ENCODE assay signal across 7 cellular contexts in the genomic region with DNA sequence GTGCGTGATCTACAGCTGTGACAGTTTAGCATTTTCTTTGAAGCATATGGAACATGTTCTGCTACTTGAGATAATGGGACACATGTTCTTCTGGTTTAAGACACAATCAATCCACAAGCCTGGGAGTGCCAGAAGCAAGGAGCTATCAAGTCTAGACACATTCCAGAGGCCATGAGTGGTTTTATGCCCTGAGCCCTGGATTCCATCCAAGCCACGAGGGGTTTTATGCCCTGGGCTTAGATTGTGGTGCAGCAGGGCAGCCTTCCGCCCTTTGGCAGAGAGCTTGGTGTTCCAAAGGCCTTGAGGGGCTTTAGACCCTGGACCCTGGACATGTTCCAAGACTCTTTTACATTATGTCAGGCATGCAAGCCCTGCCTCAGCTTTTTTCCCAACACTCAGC.
DNase-seq lines count a peak whose midpoint lies in the region; FAIRE-seq and TF ChIP-seq lines count a peak whose summit lies in the region.
"Not testable (repeated sequence)": the region's sequence is repeated elsewhere in the genome, so short reads cannot be mapped to it uniquely, and the experiment has no call there.

No MANE protein-coding gene starts in this region.

- not testable (repeated sequence) for H3K56ac ChIP-seq in mesendoderm (ENCODE audit: low read length)

- H4K8ac ChIP-seq in mesendoderm (ENCODE audit: low read depth, low read length), result not testable (repeated sequence)

- not testable (repeated sequence) for H3K27me3 ChIP-seq in ACC112 (ENCODE audit: insufficient read depth, low read length); bronchial epithelial cell (ENCODE audit: control insufficient read depth, insufficient read depth, low read length); mesendoderm (ENCODE audit: insufficient read depth, low read length, poor library complexity)

- peak overlapping the region; percentile 82 for H2AFZ ChIP-seq in ACC112 (ENCODE audit: low read length, unreplicated experiment)

- H4K5ac ChIP-seq in mesendoderm (ENCODE audit: low read length), result not testable (repeated sequence)

- H3K79me1 ChIP-seq in mesendoderm (ENCODE audit: low read length), result not testable (repeated sequence)

- not testable (repeated sequence) for H3K36me3 ChIP-seq in ACC112 (ENCODE audit: insufficient read depth, low read length); SK-N-MC (ENCODE audit: insufficient read depth, low read length); bronchial epithelial cell (ENCODE audit: control insufficient read depth, insufficient read depth, low read length); mesendoderm (ENCODE audit: control insufficient read depth, insufficient read depth, low read length)

- H3K9me3 ChIP-seq in SK-N-MC (ENCODE audit: low read depth, low read length), result not testable (repeated sequence)

- no CpG with 5 or more reads among the region's 3 CpGs for WGBS in mesendoderm (ENCODE audit: extremely low coverage, insufficient coverage, low lambda C conversion rate)

- not testable (repeated sequence) for H3K4me3 ChIP-seq in ACC112 (ENCODE audit: low read depth, low read length); SK-N-MC; bronchial epithelial cell (ENCODE audit: low read depth, low read length); mesendoderm (ENCODE audit: low read length)

- not testable (repeated sequence) for FAIRE-seq in bronchial epithelial cell (lab: Jason Lieb, UNC)

- H3K79me2 ChIP-seq in ACC112 (ENCODE audit: control insufficient read depth, insufficient read depth, low read length, unreplicated experiment); mesendoderm (ENCODE audit: control insufficient read depth, insufficient read depth, low read length): not testable (repeated sequence)

- not testable (repeated sequence) for H3K4ac ChIP-seq in mesendoderm (ENCODE audit: low read depth, low read length)

- not testable (repeated sequence) for H3K23ac ChIP-seq in mesendoderm (ENCODE audit: low read length)

- H2BK15ac ChIP-seq in mesendoderm (replicated peaks; ENCODE audit: low read depth), result not testable (repeated sequence)

- H3K9ac ChIP-seq in SK-N-MC (ENCODE audit: insufficient read length); mesendoderm (ENCODE audit: low read length): not testable (repeated sequence)

- H3K4me1 ChIP-seq in ACC112 (ENCODE audit: control insufficient read depth, insufficient read depth, low read length, unreplicated experiment); mesendoderm (ENCODE audit: control insufficient read depth, low read depth, low read length): not testable (repeated sequence)

- not testable (repeated sequence) for H3K27ac ChIP-seq in ACC112 (ENCODE audit: low read depth, low read length); SK-N-MC; mesendoderm (ENCODE audit: low read depth, low read length)

- not testable (repeated sequence) for H2BK5ac ChIP-seq in mesendoderm (ENCODE audit: low read length)

- TF ChIP-seq CTCF in bronchial epithelial cell (IDR thresholded peaks at IDR 0.05; ENCODE audit: insufficient read depth, low read length, severe bottlenecking), result not testable (repeated sequence)

- H2BK120ac ChIP-seq in mesendoderm (ENCODE audit: low read depth, low read length), result not testable (repeated sequence)

- H2AK5ac ChIP-seq in mesendoderm (ENCODE audit: low read length), result not testable (repeated sequence)

- not testable (repeated sequence) for H3K18ac ChIP-seq in mesendoderm (ENCODE audit: low read length)

- H3K4me2 ChIP-seq in mesendoderm (ENCODE audit: low read length), result not testable (repeated sequence)

- peak; percentile 62 for DNase-seq in M059J (ENCODE audit: low read depth)
- DNase-seq in NCI-H2171 (lab: John Stamatoyannopoulos, UW), result peak; percentile 78
- DNase-seq in NCI-H69 (lab: John Stamatoyannopoulos, UW), result peak; percentile 2
- peak; percentile 44 for DNase-seq in SK-N-MC (ENCODE audit: low read depth, low spot score)
- peak; percentile 15 for DNase-seq in bronchial epithelial cell (ENCODE audit: low read depth)
- peak; percentile 2 for DNase-seq in mesendoderm

Comparison
In these comparisons a context has a peak if more than half of its experiments do, and no peak if none do; other contexts are left out.
1. DNase-seq: peak in every context shown above with its lines; median percentile 78 in NCI-H2171; 62 in M059J; 44 in SK-N-MC; 15 in bronchial epithelial cell; 2 in NCI-H69; 2 in mesendoderm.